Comparison of ENCODE assay signal across 8 cellular contexts in the genomic region with DNA sequence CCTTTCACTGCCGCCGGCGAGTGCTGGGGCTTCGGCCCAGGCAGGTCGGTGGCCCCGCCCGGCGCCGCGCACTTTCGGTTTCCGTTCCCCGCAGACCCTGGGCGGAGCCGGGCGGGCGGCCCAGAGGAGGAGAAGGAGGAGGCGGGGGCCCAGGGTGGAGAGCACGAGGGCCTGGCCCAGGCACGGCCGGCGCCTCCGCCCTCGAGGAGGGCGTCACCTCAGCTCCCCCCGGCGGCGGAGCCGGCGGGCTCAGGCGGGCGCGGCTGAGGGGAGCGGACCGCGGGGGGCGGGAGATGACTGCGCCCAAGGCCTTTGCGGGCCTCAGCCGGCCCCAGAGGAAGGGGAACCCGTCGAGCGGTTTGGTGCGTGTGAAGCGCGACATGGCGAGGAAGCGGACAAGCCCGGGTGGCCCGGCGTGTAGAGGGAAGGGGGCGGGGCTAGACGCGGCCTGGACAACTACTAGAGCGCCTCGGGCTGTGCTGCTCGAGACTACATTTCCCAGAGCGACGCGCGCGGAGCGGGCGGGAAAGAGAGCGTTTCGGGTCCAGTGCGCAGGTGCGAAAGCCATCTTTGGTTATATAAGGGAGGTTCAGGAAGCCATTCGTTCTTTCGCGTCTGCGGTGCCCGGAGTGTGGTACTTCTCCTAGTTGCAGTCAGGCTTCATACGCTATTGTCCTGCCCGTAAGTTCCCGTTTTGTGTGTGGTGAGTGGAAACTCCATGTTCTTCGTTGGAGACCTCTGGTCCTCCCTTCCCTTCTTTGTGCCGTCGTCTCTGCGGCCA. TPM values are rescaled to one million over a fixed set of nuclear protein-coding genes. Genes with fewer than 3 reads are reported as not detected.
DNase-seq lines count a peak whose midpoint lies in the region; ATAC-seq, FAIRE-seq and TF ChIP-seq lines count a peak whose summit lies in the region.

A gene (minus strand): TSS at position 22 of the 781 bp plus-strand sequence. CDS start 2,218 bp downstream, outside the sequence.

- BruUV-seq in OCI-LY7 (replicated peaks; lab: Mats Ljungman, UMichigan) (no TSS peak), endothelial cell of umbilical vein (replicated peaks; lab: Mats Ljungman, UMichigan) (no TSS peak)

- H3K27me3 ChIP-seq in endothelial cell of umbilical vein (ENCODE audit: control insufficient read depth in 2 of 2, insufficient read depth in 2 of 2, low read length in 2 of 2) = no peaks in the 10 kb centered on the region

- no peaks in the 10 kb centered on the region; the same call in 1 of the 2 replicates for H3K9me3 ChIP-seq in OCI-LY7 (ENCODE audit: low read length)
- H3K9me3 ChIP-seq in endothelial cell of umbilical vein (replicated peaks; ENCODE audit: control insufficient read depth, insufficient read depth, low read length) = no peaks in the 10 kb centered on the region

- CTCF ChIA-PET in OCI-LY7 (lab: Charles Lee; ENCODE audit: unreplicated experiment) (no interaction called here), endothelial cell of umbilical vein (lab: Charles Lee) (interaction anchor here (4.2 kb wide), 1 partner anchor 31 kb away, joined by 16 read pairs; no protein-coding TSS in a partner anchor)

- H3K9ac ChIP-seq in endothelial cell of umbilical vein (replicated peaks; ENCODE audit: extremely low read depth, insufficient read depth, low read length) = peak within 1 kb of the TSS; percentile 94

- no peaks in the 10 kb centered on the region for H3K9me2 ChIP-seq in OCI-LY7 (ENCODE audit: insufficient read depth, low read length)

- FAIRE-seq in D721Med (lab: Jason Lieb, UNC) (no peak), endothelial cell of umbilical vein (lab: Jason Lieb, UNC) (peak; percentile 90)

- POLR2A ChIA-PET in OCI-LY7 (lab: Charles Lee) = no interaction called here
- POLR2A ChIA-PET in endothelial cell of umbilical vein (lab: Charles Lee) = interaction anchor here (0.7 to 1.0 kb wide), 4 partner anchors 9 to 45 kb away, joined by 3 to 8 read pairs (median 3); no protein-coding TSS in a partner anchor

- no peaks in the 10 kb centered on the region for H3K9me1 ChIP-seq in endothelial cell of umbilical vein (replicated peaks; ENCODE audit: control insufficient read depth, extremely low read depth, insufficient read depth, low read length)

- TF ChIP-seq CTCF in D721Med (IDR thresholded peaks at IDR 0.05; ENCODE audit: insufficient read depth, missing control alignments) (no peak), OCI-LY7 (conservative IDR thresholded peaks at IDR 0.05; ENCODE audit: low read length) (0 out of 2 replicates have a peak, but pooled peaks have one; percentile 3), endothelial cell of umbilical vein (IDR thresholded peaks at IDR 0.05; ENCODE audit: extremely low read depth in 1 of 2, insufficient read depth in 1 of 2, low read depth in 1 of 2, low read length in 2 of 2) (no peak)

- H3K36me3 ChIP-seq in OCI-LY7 (ENCODE audit: insufficient read depth, low read length) (peaks cover 68% of the 10 kb centered on the region), endothelial cell of umbilical vein (ENCODE audit: control insufficient read depth in 2 of 2, extremely low read depth in 1 of 2, insufficient read depth in 2 of 2, low read length in 2 of 2) (peaks cover 37 to 40% of the 10 kb centered on the region in 2 experiments)

- H3K4me3 ChIP-seq in OCI-LY7 (ENCODE audit: low read depth, low read length, poor library complexity, severe bottlenecking) = peak within 1 kb of the TSS; percentile 100
- peak within 1 kb of the TSS; percentile 83 to 97 (median 95) for H3K4me3 ChIP-seq in endothelial cell of umbilical vein (replicated peaks in 1 of 3; ENCODE audit: insufficient read depth in 1 of 3, low read depth in 1 of 3, low read length in 3 of 3)

- intact Hi-C loops in OCI-LY7 (cut with micrococcal nuclease; ENCODE audit: unreplicated experiment) (loop anchor here (2.0 to 10.0 kb wide), 3 partner anchors 59 to 837 kb away; a partner anchor contains a TSS), endothelial cell of umbilical vein (cut with micrococcal nuclease) (loop anchor here (2.0 kb wide), 1 partner anchor 45 kb away; no protein-coding TSS in a partner anchor)

- peak; percentile 100 for TF ChIP-seq POLR2A in endothelial cell of umbilical vein (IDR thresholded peaks at IDR 0.05; ENCODE audit: low read depth, low read length)

- DNase-seq in D721Med (ENCODE audit: insufficient read length, low spot score) (peak; percentile 63), HuH-7.5 (ENCODE audit: low spot score) (peak; percentile 90), OCI-LY7 (ENCODE audit: low spot score) (peak; percentile 99), activated T-cell treated with anti-CD3 and anti-CD28 coated beads for 1 hour (ENCODE audit: low read depth) (peak; percentile 98), endothelial cell of umbilical vein (ENCODE audit: low read depth, low spot score) (peak; percentile 98), middle frontal gyrus (ENCODE audit: extremely low spot score, low spot score) (peak; percentile 99)
- peak; percentile 95 to 98 for DNase-seq in stimulated activated CD8-positive, alpha-beta memory T cell treated with anti-CD3 and anti-CD28 coated beads, Interleukin-2, amount 100 ng/mL, for 48 hours (ENCODE audit: low read depth in 2 of 2)

- H2AFZ ChIP-seq in OCI-LY7 (ENCODE audit: low read length) (peak within 1 kb of the TSS; percentile 47), endothelial cell of umbilical vein (ENCODE audit: low read depth, low read length) (peak within 1 kb of the TSS; percentile 32)

- H3K4me1 ChIP-seq in OCI-LY7 (ENCODE audit: insufficient read depth, low read length, poor library complexity, severe bottlenecking) (peaks cover 50% of the 10 kb centered on the region), endothelial cell of umbilical vein (ENCODE audit: control insufficient read depth, extremely low read depth, insufficient read depth, low read length) (peaks cover 43% of the 10 kb centered on the region)

- peak; percentile 76 for ATAC-seq in GM21526 (IDR thresholded peaks at IDR 0.05; ENCODE audit: low FRiP score, unreplicated experiment)

- peaks cover 87% of the 10 kb centered on the region for H3K79me2 ChIP-seq in OCI-LY7 (ENCODE audit: insufficient read depth, low read depth, low read length)
- peaks cover 84% of the 10 kb centered on the region for H3K79me2 ChIP-seq in endothelial cell of umbilical vein (ENCODE audit: control insufficient read depth, insufficient read depth, low read length)

- H3K4me2 ChIP-seq in OCI-LY7 (ENCODE audit: low read length) = peak within 1 kb of the TSS; percentile 95
- peak within 1 kb of the TSS; percentile 99 for H3K4me2 ChIP-seq in endothelial cell of umbilical vein (ENCODE audit: insufficient read depth, low read length)

- dilution Hi-C loops in endothelial cell of umbilical vein (cut with MboI; ENCODE audit: extremely low pct_ligation_motif_present, low sequenced_read_pairs) = no loop called here

- peak within 1 kb of the TSS; percentile 90 for H3K27ac ChIP-seq in OCI-LY7 (ENCODE audit: low read depth, low read length, poor library complexity, severe bottlenecking)
- peak within 1 kb of the TSS; percentile 73 for H3K27ac ChIP-seq in endothelial cell of umbilical vein (ENCODE audit: insufficient read depth, low read depth, low read length)

- H4K20me1 ChIP-seq in OCI-LY7 (ENCODE audit: insufficient read depth, low read length) (peaks cover 45% of the 10 kb centered on the region), endothelial cell of umbilical vein (replicated peaks; ENCODE audit: control insufficient read depth, extremely low read depth, insufficient read depth, low read length) (peaks cover 17% of the 10 kb centered on the region)

TF ChIP-seq in endothelial cell of umbilical vein, 7 proteins besides CTCF, POLR2A, EP300 and RAD21:
- TF ChIP-seq MYC (IDR thresholded peaks at IDR 0.05; ENCODE audit: low read depth, low read length) = peak; percentile 67
- TF ChIP-seq POLR2AphosphoS5 (IDR thresholded peaks at IDR 0.05; ENCODE audit: insufficient read depth, low read depth, low read length) = peak; percentile 100
- TF ChIP-seq JUN (IDR thresholded peaks at IDR 0.05; ENCODE audit: borderline replicate concordance, insufficient read depth, insufficient read length, low read depth) = no peak
- TF ChIP-seq, protein P1, sequence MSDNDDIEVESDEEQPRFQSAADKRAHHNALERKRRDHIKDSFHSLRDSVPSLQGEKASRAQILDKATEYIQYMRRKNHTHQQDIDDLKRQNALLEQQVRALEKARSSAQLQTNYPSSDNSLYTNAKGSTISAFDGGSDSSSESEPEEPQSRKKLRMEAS (IDR thresholded peaks at IDR 0.05; ENCODE audit: insufficient read depth, insufficient read length) = peak; percentile 25

RNA-seq across cellular contexts. Expression of the gene that starts here (rescaled TPM):
- 14.9 and 15.1 TPM in 2 replicates for total RNA-seq in OCI-LY7 (2014; rRNA removed; shearing (Covaris generic))
- total RNA-seq in OCI-LY7 (2022) = 17.1 and 17.6 TPM in 2 replicates
- 26.5 and 27.9 TPM in 2 replicates for total RNA-seq in endothelial cell of umbilical vein
- 6.8 and 8.3 TPM in 2 replicates for polyA plus RNA-seq in endothelial cell of umbilical vein
- 7.8 and 8.6 TPM in 2 replicates for polyA plus RNA-seq in endothelial cell of umbilical vein (2011; cell fraction: cytosol; rRNA removed)
- polyA plus RNA-seq in endothelial cell of umbilical vein (2011; cell fraction: nucleus; rRNA removed) = 10.1 and 13.9 TPM in 2 replicates
- 24.5 and 24.7 TPM in 2 replicates for polyA plus RNA-seq in endothelial cell of umbilical vein (2012)
- polyA minus RNA-seq in endothelial cell of umbilical vein = 24.3 and 29.8 TPM in 2 replicates
- 13.3 TPM for polyA minus RNA-seq in endothelial cell of umbilical vein (2011; cell fraction: cytosol; rRNA and poly(A)+ RNA removed)
- polyA minus RNA-seq in endothelial cell of umbilical vein (2011; cell fraction: nucleus; rRNA and poly(A)+ RNA removed) = 12.7 and 22.2 TPM in 2 replicates

Comparison
In these comparisons a context has a peak if more than half of its experiments do, and no peak if none do; other contexts are left out.
1. Peak in every context shown above with its lines: DNase-seq, ATAC-seq, H3K4me3 ChIP-seq and H3K27ac ChIP-seq.